8 cellular contexts compared by ENCODE assay signal in the genomic region with DNA sequence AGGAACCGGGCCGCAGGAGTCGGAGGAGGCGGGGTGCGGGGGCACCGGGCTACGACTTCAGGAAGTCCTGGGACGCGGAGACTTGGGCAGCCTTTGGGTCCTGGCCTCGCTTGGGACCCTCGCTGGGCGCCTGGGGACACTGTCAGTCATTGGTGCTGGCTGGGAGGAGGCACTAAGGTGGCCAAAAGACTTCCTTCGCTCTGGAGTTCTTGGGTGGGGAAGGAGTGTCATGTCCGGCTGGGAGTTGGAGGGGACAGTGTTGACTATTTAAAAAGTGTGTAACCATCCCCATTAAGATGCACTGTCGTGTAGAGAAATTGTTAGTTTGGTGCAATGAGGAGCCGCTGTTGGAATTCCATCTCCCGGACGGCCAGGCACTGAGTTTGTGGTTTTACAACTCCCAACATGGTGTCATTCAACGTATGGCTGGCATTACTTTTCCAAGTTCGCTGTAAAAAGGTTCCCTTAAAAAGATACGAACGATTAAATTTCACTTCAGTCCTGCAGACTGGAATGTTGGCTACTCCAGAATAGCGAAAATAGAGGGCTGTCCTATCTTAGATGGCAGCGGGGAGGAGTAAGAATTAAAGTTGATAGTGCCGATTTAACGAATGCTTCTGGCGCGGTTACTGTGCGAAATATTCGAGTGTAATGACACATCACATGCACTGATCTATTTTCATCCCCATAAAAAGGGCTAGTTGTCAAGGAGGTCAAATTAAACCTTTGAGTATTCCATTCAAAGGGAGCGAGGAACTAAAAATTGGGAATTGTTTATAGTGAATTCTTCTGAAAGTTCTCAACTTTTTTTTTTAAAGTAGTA. TPM values are rescaled to one million over a fixed set of nuclear protein-coding genes. Genes with fewer than 3 reads are reported as not detected.
DNase-seq lines count a peak whose midpoint lies in the region; ATAC-seq and TF ChIP-seq lines count a peak whose summit lies in the region.

No MANE protein-coding gene starts in this region.

- H3K27ac ChIP-seq in CD8-positive, alpha-beta memory T cell (ENCODE audit: low read depth, low read length): peak overlapping the region; percentile 79
- H3K27ac ChIP-seq in VCaP: peak overlapping the region; percentile 64

- CTCF ChIA-PET in CD8-positive, alpha-beta memory T cell (lab: Charles Lee): no interaction called here

- H3K4me1 Mint-ChIP-seq in CD8-positive, alpha-beta memory T cell: peaks cover 71 to 90% (median 79%) of the 10 kb centered on the region in 3 donors
- H3K4me1 Mint-ChIP-seq in osteocyte (ENCODE audit: unreplicated experiment): peaks cover 43% of the 10 kb centered on the region

- no peaks in the 10 kb centered on the region for H3K36me3 ChIP-seq in CD8-positive, alpha-beta memory T cell (ENCODE audit: insufficient read depth, low read length)

- H3K4me3 Mint-ChIP-seq in CD8-positive, alpha-beta memory T cell: peak overlapping the region; percentile 93 to 99 (median 96)
- H3K4me3 Mint-ChIP-seq in osteocyte (ENCODE audit: unreplicated experiment): peak overlapping the region; percentile 98

- peak overlapping the region; percentile 69 to 98 (median 90) for H3K27ac Mint-ChIP-seq in CD8-positive, alpha-beta memory T cell
- H3K27ac Mint-ChIP-seq in osteocyte (ENCODE audit: unreplicated experiment): peak overlapping the region; percentile 94

- ATAC-seq in HG02571 (IDR thresholded peaks at IDR 0.05; ENCODE audit: unreplicated experiment) (peak; percentile 8), GM21786 (IDR thresholded peaks at IDR 0.05; ENCODE audit: unreplicated experiment) (no peak)

- no peaks in the 10 kb centered on the region for H3K9me3 ChIP-seq in CD8-positive, alpha-beta memory T cell (ENCODE audit: low read length)

- POLR2A ChIA-PET in CD8-positive, alpha-beta memory T cell (lab: Charles Lee): no interaction called here

- H3K27me3 Mint-ChIP-seq in CD8-positive, alpha-beta memory T cell: peaks cover 0 to 1% of the 10 kb centered on the region in 2 donors
- no peaks in the 10 kb centered on the region for H3K27me3 Mint-ChIP-seq in osteocyte (ENCODE audit: unreplicated experiment)

- no peaks in the 10 kb centered on the region for H3K27me3 ChIP-seq in CD8-positive, alpha-beta memory T cell (ENCODE audit: insufficient read depth, low read length, poor library complexity, severe bottlenecking)

- peaks cover 36% of the 10 kb centered on the region for H3K4me1 ChIP-seq in CD8-positive, alpha-beta memory T cell (ENCODE audit: insufficient read depth, low read length)

- peaks cover 0 to 11% (median 2%) of the 10 kb centered on the region in 5 donors for H3K9me3 Mint-ChIP-seq in CD8-positive, alpha-beta memory T cell
- H3K9me3 Mint-ChIP-seq in osteocyte (ENCODE audit: unreplicated experiment): peaks cover 8% of the 10 kb centered on the region

- TF ChIP-seq CTCF in VCaP (conservative IDR thresholded peaks at IDR 0.05): no peak
- TF ChIP-seq CTCF in fibroblast of the aortic adventitia (IDR thresholded peaks at IDR 0.05; ENCODE audit: insufficient read depth, low read length): no peak
- TF ChIP-seq CTCF in osteocyte (IDR thresholded peaks at IDR 0.05): no peak

- peak overlapping the region; percentile 78 for H3K4me3 ChIP-seq in CD8-positive, alpha-beta memory T cell (ENCODE audit: low read length)
- peak overlapping the region; percentile 97 for H3K4me3 ChIP-seq in fibroblast of the aortic adventitia (ENCODE audit: low read depth, low read length)

- peak in 1 of 5 donors; percentile 21 for DNase-seq in CD8-positive, alpha-beta memory T cell
- DNase-seq in fibroblast of the aortic adventitia (ENCODE audit: low read depth) (peak; percentile 45), osteocyte (ENCODE audit: extremely low spot score, unreplicated experiment) (no peak), T-helper 9 cell (no peak), NK-92 (lab: John Stamatoyannopoulos, UW; ENCODE audit: unreplicated experiment) (no peak)

- H3K36me3 Mint-ChIP-seq in CD8-positive, alpha-beta memory T cell: peaks cover 9 to 17% (median 12%) of the 10 kb centered on the region in 3 donors
- H3K36me3 Mint-ChIP-seq in osteocyte (ENCODE audit: unreplicated experiment): peaks cover 6% of the 10 kb centered on the region

RNA-seq across cellular contexts. Expression of a gene that starts 0.8 kb away (rescaled TPM):
- 10 to 100 TPM; 26.1 to 26.4 TPM for total RNA-seq in CD8-positive, alpha-beta memory T cell
- polyA plus RNA-seq in CD8-positive, alpha-beta memory T cell: 19.4 TPM
- total RNA-seq in fibroblast of the aortic adventitia (ENCODE audit: low replicate concordance) (64.1 and 65.8 TPM in 2 replicates), osteocyte (45.9 and 47.8 TPM in 2 replicates)

RNA-seq across cellular contexts. Expression of a gene that starts 33.3 kb away (rescaled TPM):
- total RNA-seq in CD8-positive, alpha-beta memory T cell: under 1 TPM in 1 of 2 experiments, not detected in 1; 0.13 TPM
- not detected for polyA plus RNA-seq in CD8-positive, alpha-beta memory T cell
- 20.1 and 37.3 TPM in 2 replicates for total RNA-seq in fibroblast of the aortic adventitia (ENCODE audit: low replicate concordance)
- total RNA-seq in osteocyte: 45.0 and 50.8 TPM in 2 replicates

Comparison
In these comparisons a context has a peak if more than half of its experiments do, and no peak if none do; other contexts are left out.
1. RNA of a gene that starts 33.3 kb away (total RNA-seq): 45.0 to 50.8 TPM in osteocyte and 20.1 to 37.3 TPM in fibroblast of the aortic adventitia; 0.13 TPM in CD8-positive, alpha-beta memory T cell; every median in the first group is over 10 times any median in the second.